ENCODE assay signal across 11 cellular contexts in the genomic region with DNA sequence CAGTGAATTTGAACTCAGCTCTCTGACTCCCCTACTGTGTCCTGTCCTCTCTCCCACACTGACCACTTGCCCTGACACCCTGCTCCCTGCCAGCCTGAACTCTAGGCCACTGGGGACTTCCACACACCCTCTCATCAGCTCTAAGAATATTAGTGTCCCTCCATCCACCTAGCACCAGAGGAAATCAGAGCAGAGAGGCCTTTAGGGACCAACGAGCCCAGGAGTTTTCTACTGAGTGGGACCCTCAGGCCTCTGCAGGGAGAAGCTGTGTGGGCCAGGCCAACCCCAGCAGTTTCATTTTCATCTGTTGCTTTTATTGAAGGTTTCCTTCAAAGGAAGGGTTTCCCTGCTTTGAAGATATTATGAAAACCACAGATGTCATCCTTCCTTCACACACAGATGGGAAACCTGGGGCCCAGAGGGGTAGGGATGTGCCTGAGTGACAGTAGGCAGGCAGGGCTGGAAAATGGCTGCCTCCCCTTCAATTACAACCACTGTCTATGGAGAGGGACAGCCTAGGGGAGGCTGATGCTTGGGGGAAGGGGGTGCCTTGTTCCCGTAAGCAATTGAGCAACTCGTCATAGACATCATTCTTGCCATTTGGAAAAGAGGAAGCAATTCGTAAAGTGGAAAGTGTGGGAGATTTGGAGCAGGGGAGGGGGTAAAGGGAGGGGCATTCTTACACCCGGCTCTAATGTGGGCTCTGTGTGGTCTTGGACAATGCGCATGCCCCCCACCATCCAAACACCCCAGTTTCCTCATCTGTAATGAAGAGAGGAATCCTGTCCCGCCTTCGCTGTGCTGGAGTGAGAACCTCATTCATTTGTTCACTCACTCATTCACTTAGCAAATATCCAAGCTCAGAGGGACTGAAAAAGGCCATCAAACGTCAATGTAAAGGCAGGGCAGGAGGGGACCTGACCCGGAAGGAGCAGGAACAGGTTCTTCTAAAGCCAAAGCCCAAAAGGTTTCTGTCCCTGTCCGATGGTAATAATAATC. TPM values are rescaled to one million over a fixed set of nuclear protein-coding genes. Genes with fewer than 3 reads are reported as not detected.
DNase-seq lines count a peak whose midpoint lies in the region; ATAC-seq, FAIRE-seq and TF ChIP-seq lines count a peak whose summit lies in the region.
"Had no signal": no experiment of that assay in that cellular context is flagged by ENCODE, and none has a peak within 500 bp of the region (broad histone marks: within the 10 kb centered on the region; RNA-seq: fewer than 3 reads in every experiment).

No MANE protein-coding gene starts in this region.

- H3K4me3 Mint-ChIP-seq in dendritic cell treated with granulocyte-macrophage colony-stimulating factor and Interleukin-4, amounts not matched to agents 40 ng/mL and 50 ng/mL, for 4 days = peak overlapping the region; percentile 35

- H3K4me2 ChIP-seq in OCI-LY7 (ENCODE audit: low read length) = peak overlapping the region; percentile 33; the same call in 1 of the 2 replicates

- H3K27me3 Mint-ChIP-seq in dendritic cell treated with granulocyte-macrophage colony-stimulating factor and Interleukin-4, amounts not matched to agents 40 ng/mL and 50 ng/mL, for 4 days = peaks cover 3% of the 10 kb centered on the region

- no peak for TF ChIP-seq CTCF in OCI-LY7 (conservative IDR thresholded peaks at IDR 0.05; ENCODE audit: low read length)

- POLR2A ChIA-PET in OCI-LY7 (lab: Charles Lee) = interaction anchor here (0.6 to 1.2 kb wide), 4 partner anchors 11 to 47 kb away, joined by 3 to 6 read pairs (median 4); no protein-coding TSS in a partner anchor

- peak; percentile 48 for FAIRE-seq in GM12892 (lab: Jason Lieb, UNC)
- FAIRE-seq in small intestine (lab: Jason Lieb, UNC) = no peak
- FAIRE-seq: TTC549 had no signal

- no peaks in the 10 kb centered on the region for H3K36me3 ChIP-seq in OCI-LY7 (ENCODE audit: insufficient read depth, low read length)
- H3K36me3 ChIP-seq in small intestine (ENCODE audit: control insufficient read depth in 2 of 2, insufficient read depth in 2 of 2, low read length in 2 of 2) = no peaks in the 10 kb centered on the region

- H4K20me1 ChIP-seq in OCI-LY7 (ENCODE audit: insufficient read depth, low read length) = no peaks in the 10 kb centered on the region

- peaks cover 48% of the 10 kb centered on the region for H3K36me3 Mint-ChIP-seq in dendritic cell treated with granulocyte-macrophage colony-stimulating factor and Interleukin-4, amounts not matched to agents 40 ng/mL and 50 ng/mL, for 4 days (ENCODE audit: low read depth)

- TF ChIP-seq POLR2A in GM12892 (IDR thresholded peaks at IDR 0.05; ENCODE audit: low read depth, low read length) = no peak

- H3K9me3 ChIP-seq in OCI-LY7 (ENCODE audit: low read length) (peaks cover 3% of the 10 kb centered on the region; the same call in 1 of the 2 replicates), small intestine (ENCODE audit: control insufficient read depth, low read depth) (no peaks in the 10 kb centered on the region)

- peaks cover 93% of the 10 kb centered on the region for H3K4me1 Mint-ChIP-seq in dendritic cell treated with granulocyte-macrophage colony-stimulating factor and Interleukin-4, amounts not matched to agents 40 ng/mL and 50 ng/mL, for 4 days (ENCODE audit: low read depth)

- no peaks in the 10 kb centered on the region for H3K9me2 ChIP-seq in OCI-LY7 (ENCODE audit: insufficient read depth, low read length)

- H3K27ac ChIP-seq in OCI-LY7 (ENCODE audit: low read depth, low read length, poor library complexity, severe bottlenecking) (no peak overlapping the region), small intestine (ENCODE audit: low read depth in 1 of 2, low read length in 1 of 2) (peak overlapping the region; percentile 48 to 61)
- H3K27ac ChIP-seq: parathyroid adenoma had no signal

- CTCF ChIA-PET in OCI-LY7 (lab: Charles Lee; ENCODE audit: unreplicated experiment) = interaction anchor here (0.5 kb wide), 1 partner anchor 38 kb away, joined by 3 read pairs; no protein-coding TSS in a partner anchor

- peak overlapping the region; percentile 24; the same call in 1 of the 2 replicates for H2AFZ ChIP-seq in OCI-LY7 (ENCODE audit: low read length)
- H2AFZ ChIP-seq: parathyroid adenoma had no signal

- 76 to 88% (median 76%) methylated on average over 11 of the region's 11 CpGs for WGBS in small intestine, 3 donors

- ATAC-seq in GM19452 (IDR thresholded peaks at IDR 0.05; ENCODE audit: unreplicated experiment) = no peak
- no peak for ATAC-seq in GM18867 (IDR thresholded peaks at IDR 0.05; ENCODE audit: unreplicated experiment)
- no peak for ATAC-seq in HG03039 (IDR thresholded peaks at IDR 0.05; ENCODE audit: unreplicated experiment)

- DNase-seq in GM12892 (ENCODE audit: insufficient read length) (no peak), OCI-LY7 (ENCODE audit: low spot score) (no peak), small intestine (no peak), DMS79 (lab: John Stamatoyannopoulos, UW) (no peak)
- DNase-seq: NCI-H2171 had no signal

- H3K27ac Mint-ChIP-seq in dendritic cell treated with granulocyte-macrophage colony-stimulating factor and Interleukin-4, amounts not matched to agents 40 ng/mL and 50 ng/mL, for 4 days = peak overlapping the region; percentile 93

- no peaks in the 10 kb centered on the region for H3K79me2 ChIP-seq in OCI-LY7 (ENCODE audit: insufficient read depth, low read depth, low read length)
- H3K79me2 ChIP-seq: parathyroid adenoma had no signal

- H3K4me1 ChIP-seq in OCI-LY7 (ENCODE audit: insufficient read depth, low read length, poor library complexity, severe bottlenecking) = peaks cover 20% of the 10 kb centered on the region
- peaks cover 6 to 25% of the 10 kb centered on the region in 2 donors for H3K4me1 ChIP-seq in small intestine (ENCODE audit: control insufficient read depth in 2 of 2, insufficient read depth in 1 of 2, low read depth in 1 of 2, low read length in 1 of 2)
- H3K4me1 ChIP-seq: parathyroid adenoma had no signal

- H3K9me3 Mint-ChIP-seq in dendritic cell treated with granulocyte-macrophage colony-stimulating factor and Interleukin-4, amounts not matched to agents 40 ng/mL and 50 ng/mL, for 4 days = peaks cover 4% of the 10 kb centered on the region

- no TSS peak for BruUV-seq in OCI-LY7 (replicated peaks; lab: Mats Ljungman, UMichigan)

- intact Hi-C loops in OCI-LY7 (cut with micrococcal nuclease; ENCODE audit: unreplicated experiment) = no loop called here
- intact Hi-C loops in dendritic cell treated with granulocyte-macrophage colony-stimulating factor and Interleukin-4, amounts not matched to agents 40 ng/mL and 50 ng/mL, for 4 days (cut with micrococcal nuclease) = no loop called here

- no peaks in the 10 kb centered on the region for H3K27me3 ChIP-seq in small intestine (ENCODE audit: control insufficient read depth in 2 of 2, insufficient read depth in 2 of 2, low read length in 2 of 2)

- H3K4me3 ChIP-seq in OCI-LY7 (ENCODE audit: low read depth, low read length, poor library complexity, severe bottlenecking) = no peak overlapping the region
- no peak overlapping the region for H3K4me3 ChIP-seq in small intestine (ENCODE audit: low read depth in 1 of 2, low read length in 2 of 2)

RNA-seq across cellular contexts. Expression of a gene that starts 3.9 kb away (rescaled TPM):
- polyA plus RNA-seq in GM12892 (2012; ENCODE audit: missing spikeins) = 4.0 TPM
- total RNA-seq in OCI-LY7 (2014; rRNA removed; shearing (Covaris generic)) = not detected in 2 replicates
- not detected in 2 replicates for total RNA-seq in OCI-LY7 (2022)
- polyA plus RNA-seq in small intestine = 10 to 100 TPM in 2 of 3 donors, 1 to 10 TPM in 1; 3.4 to 22.3 (median 13.0) TPM

RNA-seq across cellular contexts. Expression of a gene that starts 28.8 kb away (rescaled TPM):
- not detected for polyA plus RNA-seq in GM12892 (2012; ENCODE audit: missing spikeins)
- not detected in 2 replicates for total RNA-seq in OCI-LY7 (2014; rRNA removed; shearing (Covaris generic))
- total RNA-seq in OCI-LY7 (2022) = not detected in 2 replicates
- polyA plus RNA-seq in small intestine = under 1 TPM in 1 of 3 donors, not detected in 2; 0.04 TPM

RNA-seq across cellular contexts. Expression of a gene that starts 50.3 kb away (rescaled TPM):
- polyA plus RNA-seq in GM12892 (2012; ENCODE audit: missing spikeins) = 157 TPM
- total RNA-seq in OCI-LY7 (2014; rRNA removed; shearing (Covaris generic)) = 150 and 176 TPM in 2 replicates
- total RNA-seq in OCI-LY7 (2022) = 161 and 171 TPM in 2 replicates
- polyA plus RNA-seq in small intestine = 100 to 1,000 TPM; 176 to 279 (median 276) TPM
